11 cellular contexts compared by ENCODE assay signal in genomic region chr6:15897063-15897934, GRCh38.
DNase-seq lines count a peak whose midpoint lies in the region; ATAC-seq and TF ChIP-seq lines count a peak whose summit lies in the region.
"Had no signal": no experiment of that assay in that cellular context is flagged by ENCODE, and none has a peak within 500 bp of the region (broad histone marks: within the 10 kb centered on the region; RNA-seq: fewer than 3 reads in every experiment).

No MANE protein-coding gene starts in this region.

- peaks cover 11% of the 10 kb centered on the region for H3K79me1 ChIP-seq in trophoblast cell (ENCODE audit: low read length)

- WGBS in trophoblast cell (ENCODE audit: extremely low coverage, insufficient coverage, insufficient read length): no CpG with 5 or more reads among the region's 8 CpGs

- H2BK12ac ChIP-seq in trophoblast cell (ENCODE audit: low read length): no peak overlapping the region

- no peak overlapping the region for H3K4me3 ChIP-seq in CD8-positive, alpha-beta memory T cell (ENCODE audit: low read length)
- H3K4me3 ChIP-seq in OCI-LY3 (ENCODE audit: low read length) (peak overlapping the region; percentile 46), trophoblast cell (ENCODE audit: low read depth, low read length) (no peak overlapping the region)
- H3K4me3 ChIP-seq: cardiac muscle cell had no signal

- H3K23ac ChIP-seq in trophoblast cell (ENCODE audit: low read length): no peak overlapping the region

- no peaks in the 10 kb centered on the region for H4K20me1 ChIP-seq in OCI-LY3 (ENCODE audit: insufficient read depth, low read length)

- H3K4me1 ChIP-seq in CD8-positive, alpha-beta memory T cell (ENCODE audit: insufficient read depth, low read length): no peaks in the 10 kb centered on the region
- peaks cover 39% of the 10 kb centered on the region for H3K4me1 ChIP-seq in OCI-LY3 (ENCODE audit: low read length)
- peaks cover 3 to 15% of the 10 kb centered on the region in 2 experiments for H3K4me1 ChIP-seq in trophoblast cell (ENCODE audit: control insufficient read depth in 1 of 2, insufficient read depth in 2 of 2, low read length in 2 of 2)

- H4K8ac ChIP-seq in trophoblast cell (ENCODE audit: low read depth, low read length): no peak overlapping the region

- peak overlapping the region; percentile 70 for H3K4me2 ChIP-seq in OCI-LY3 (ENCODE audit: low read length)
- H3K4me2 ChIP-seq in trophoblast cell (ENCODE audit: low read length): no peak overlapping the region

- peak overlapping the region; percentile 38 for H3K27ac ChIP-seq in CD8-positive, alpha-beta memory T cell (ENCODE audit: low read depth, low read length)
- H3K27ac ChIP-seq in OCI-LY3 (ENCODE audit: low read length) (no peak overlapping the region), trophoblast cell (ENCODE audit: low read depth, low read length) (no peak overlapping the region)
- H3K27ac ChIP-seq: cardiac muscle cell had no signal

- POLR2A ChIA-PET in CD8-positive, alpha-beta memory T cell (lab: Charles Lee): no interaction called here

- H3K4me3 Mint-ChIP-seq in CD8-positive, alpha-beta memory T cell: no peak overlapping the region

- H2AK5ac ChIP-seq in trophoblast cell (ENCODE audit: low read length): no peak overlapping the region

- no peak overlapping the region for H4K91ac ChIP-seq in trophoblast cell (ENCODE audit: low read depth, low read length)

- no peak for DNase-seq in CD8-positive, alpha-beta memory T cell
- DNase-seq in globus pallidus (ENCODE audit: low spot score): peak; percentile 5
- peak; percentile 75 to 83 for DNase-seq in trophoblast cell
- DNase-seq in activated gamma-delta T cell (lab: John Stamatoyannopoulos, UW): no peak
- no peak for DNase-seq in SKM-1 (lab: John Stamatoyannopoulos, UW; ENCODE audit: unreplicated experiment)
- no peak for DNase-seq in ureter (ENCODE audit: low spot score)
- DNase-seq: Caco-2, left colon had no signal

- H3K79me2 ChIP-seq in OCI-LY3 (ENCODE audit: low read length) (no peaks in the 10 kb centered on the region), trophoblast cell (ENCODE audit: control insufficient read depth, insufficient read depth, low read length, poor library complexity) (no peaks in the 10 kb centered on the region)

- H3K9me3 ChIP-seq in CD8-positive, alpha-beta memory T cell (ENCODE audit: low read length): no peaks in the 10 kb centered on the region
- H3K9me3 ChIP-seq in OCI-LY3 (ENCODE audit: insufficient read depth, low read length) (no peaks in the 10 kb centered on the region), trophoblast cell (ENCODE audit: insufficient read depth, low read depth, low read length) (no peaks in the 10 kb centered on the region)

- no peak overlapping the region for H3K4ac ChIP-seq in trophoblast cell (ENCODE audit: low read depth, low read length)

- no peak overlapping the region for H2BK5ac ChIP-seq in trophoblast cell (ENCODE audit: low read depth, low read length, poor library complexity)

- no peaks in the 10 kb centered on the region for H3K27me3 ChIP-seq in CD8-positive, alpha-beta memory T cell (ENCODE audit: insufficient read depth, low read length, poor library complexity, severe bottlenecking)
- H3K27me3 ChIP-seq in OCI-LY3 (ENCODE audit: low read depth, low read length) (no peaks in the 10 kb centered on the region), trophoblast cell (ENCODE audit: insufficient read depth, low read length) (no peaks in the 10 kb centered on the region)
- H3K27me3 ChIP-seq: cardiac muscle cell had no signal

- no peak overlapping the region for H3K27ac Mint-ChIP-seq in CD8-positive, alpha-beta memory T cell

- no peak overlapping the region for H3K18ac ChIP-seq in trophoblast cell (ENCODE audit: low read length)

- H4K12ac ChIP-seq in trophoblast cell (ENCODE audit: low read depth, low read length): no peak overlapping the region

- TF ChIP-seq CTCF in OCI-LY3 (IDR thresholded peaks at IDR 0.05; ENCODE audit: low read depth, low read length): no peak

- CTCF ChIA-PET in CD8-positive, alpha-beta memory T cell (lab: Charles Lee): no interaction called here

- no peak overlapping the region for H2BK120ac ChIP-seq in trophoblast cell (ENCODE audit: insufficient read depth, low read length, poor library complexity)

- peak overlapping the region; percentile 91 for H2AFZ ChIP-seq in OCI-LY3 (ENCODE audit: low read depth, low read length)
- H2AFZ ChIP-seq in trophoblast cell (ENCODE audit: insufficient read depth, low read length, poor library complexity): no peak overlapping the region

- ATAC-seq in GM21367 (IDR thresholded peaks at IDR 0.05; ENCODE audit: unreplicated experiment): no peak
- ATAC-seq: left colon had no signal

- H3K14ac ChIP-seq in trophoblast cell (ENCODE audit: low read length): no peak overlapping the region

- peaks cover 0 to 4% (median 2%) of the 10 kb centered on the region in 5 donors for H3K9me3 Mint-ChIP-seq in CD8-positive, alpha-beta memory T cell

- H3K9ac ChIP-seq in OCI-LY3 (ENCODE audit: low read length) (peak overlapping the region; percentile 41; the same call in 1 of the 2 replicates), trophoblast cell (ENCODE audit: low read length) (no peak overlapping the region)

- no peaks in the 10 kb centered on the region for H3K36me3 Mint-ChIP-seq in CD8-positive, alpha-beta memory T cell

- peaks cover 0 to 4% (median 3%) of the 10 kb centered on the region in 3 donors for H3K4me1 Mint-ChIP-seq in CD8-positive, alpha-beta memory T cell

- H3K36me3 ChIP-seq in CD8-positive, alpha-beta memory T cell (ENCODE audit: insufficient read depth, low read length): no peaks in the 10 kb centered on the region
- H3K36me3 ChIP-seq in OCI-LY3 (replicated peaks; ENCODE audit: low read depth, low read length) (no peaks in the 10 kb centered on the region), trophoblast cell (ENCODE audit: control insufficient read depth in 1 of 2, insufficient read depth in 2 of 2, low read length in 2 of 2) (no peaks in the 10 kb centered on the region)
- H3K36me3 ChIP-seq: cardiac muscle cell had no signal

- peaks cover 0 to 9% of the 10 kb centered on the region in 2 donors for H3K27me3 Mint-ChIP-seq in CD8-positive, alpha-beta memory T cell

Comparison
In these comparisons a context has a peak if more than half of its experiments do, and no peak if none do; other contexts are left out.
1. DNase-seq: peak in globus pallidus (single experiment) and trophoblast cell (2 of 2); none in CD8-positive, alpha-beta memory T cell (0 of 5), activated gamma-delta T cell (single experiment), SKM-1 (single experiment) and ureter (single experiment).